ENCODE assay signal across 11 cellular contexts in genomic region chr2:74577448-74577847, GRCh38. TPM values are rescaled to one million over a fixed set of nuclear protein-coding genes. Genes with fewer than 3 reads are reported as not detected.
DNase-seq lines count a peak whose midpoint lies in the region; ATAC-seq and TF ChIP-seq lines count a peak whose summit lies in the region.
"Had no signal": no experiment of that assay in that cellular context is flagged by ENCODE, and none has a peak within 500 bp of the region (broad histone marks: within the 10 kb centered on the region; RNA-seq: fewer than 3 reads in every experiment).

No MANE protein-coding gene starts in this region.

- H3K4me1 ChIP-seq in neutrophil (ENCODE audit: control insufficient read depth in 1 of 2, insufficient read depth in 1 of 2, low read depth in 1 of 2, low read length in 1 of 2) (peaks cover 61 to 63% of the 10 kb centered on the region in 2 experiments), PC-9 (replicated peaks; ENCODE audit: insufficient read depth) (peaks cover 9% of the 10 kb centered on the region; the same call in 1 of the 2 replicates)

- no peaks in the 10 kb centered on the region for H3K9me3 Mint-ChIP-seq in activated T-helper 1 cell treated with anti-CD3 and anti-CD28 coated beads, Interleukin-12 subunit alpha, Interleukin-12 subunit beta, Interleukin-2, Interleukin-4 antibody, amounts not matched to agents 30 ng/mL and 10 ng/mL and 1 ng/mL, durations not matched to agents 14 hours and 24 hours and 36 hours
- H3K9me3 Mint-ChIP-seq: brain had no signal

- H3K27ac Mint-ChIP-seq in activated T-helper 1 cell treated with anti-CD3 and anti-CD28 coated beads, Interleukin-12 subunit alpha, Interleukin-12 subunit beta, Interleukin-2, Interleukin-4 antibody, amounts not matched to agents 30 ng/mL and 10 ng/mL and 1 ng/mL, durations not matched to agents 14 hours and 24 hours and 36 hours: peak overlapping the region; percentile 59

- no peaks in the 10 kb centered on the region for H3K36me3 ChIP-seq in neutrophil
- no peaks in the 10 kb centered on the region for H3K36me3 ChIP-seq in PC-9 (ENCODE audit: low read depth)

- no peaks in the 10 kb centered on the region for H3K27me3 Mint-ChIP-seq in activated T-helper 1 cell treated with anti-CD3 and anti-CD28 coated beads, Interleukin-12 subunit alpha, Interleukin-12 subunit beta, Interleukin-2, Interleukin-4 antibody, amounts not matched to agents 30 ng/mL and 10 ng/mL and 1 ng/mL, durations not matched to agents 14 hours and 24 hours and 36 hours (ENCODE audit: insufficient read depth)

- TF ChIP-seq CTCF in neutrophil (IDR thresholded peaks at IDR 0.05) (no peak), PC-9 (conservative IDR thresholded peaks at IDR 0.05) (no peak)

- CTCF ChIA-PET in PC-9 (lab: Charles Lee): no interaction called here

- H3K27ac ChIP-seq in neutrophil: peak overlapping the region; percentile 83
- H3K27ac ChIP-seq in PC-9: no peak overlapping the region

- no peak overlapping the region for H3K4me2 ChIP-seq in PC-9

- H3F3A ChIP-seq in PC-9 (ENCODE audit: insufficient read depth, low read depth): peaks cover 19% of the 10 kb centered on the region

- peak overlapping the region; percentile 25 to 33 for H3K4me3 ChIP-seq in neutrophil (ENCODE audit: low read depth in 1 of 2, low read length in 1 of 2)
- no peak overlapping the region for H3K4me3 ChIP-seq in PC-9

- POLR2A ChIA-PET in PC-9 (lab: Charles Lee; ENCODE audit: unreplicated experiment): interaction anchor here (0.5 kb wide), 1 partner anchor 33 kb away, joined by 3 read pairs; no protein-coding TSS in a partner anchor

- DNase-seq in activated T-helper 1 cell treated with anti-CD3 and anti-CD28 coated beads, Interleukin-12 subunit alpha, Interleukin-12 subunit beta, Interleukin-2, Interleukin-4 antibody, amounts not matched to agents 30 ng/mL and 10 ng/mL and 1 ng/mL, durations not matched to agents 14 hours and 24 hours and 36 hours (ENCODE audit: low spot score): no peak
- no peak for DNase-seq in effector CD4-positive, alpha-beta T cell
- DNase-seq in PC-9: no peak
- no peak for DNase-seq in activated CD8-positive, alpha-beta memory T cell treated with anti-CD3 and anti-CD28 coated beads, Interleukin-2, amount 50 U/mL, for 48 hours
- DNase-seq: NK-92 treated with Interleukin-12 subunit alpha and Interleukin-12 subunit beta, amount 100 ng/mL, for 24 hours had no signal

- H3K4me1 Mint-ChIP-seq in activated T-helper 1 cell treated with anti-CD3 and anti-CD28 coated beads, Interleukin-12 subunit alpha, Interleukin-12 subunit beta, Interleukin-2, Interleukin-4 antibody, amounts not matched to agents 30 ng/mL and 10 ng/mL and 1 ng/mL, durations not matched to agents 14 hours and 24 hours and 36 hours (ENCODE audit: low read depth): peaks cover 48% of the 10 kb centered on the region

- H3K36me3 Mint-ChIP-seq in activated T-helper 1 cell treated with anti-CD3 and anti-CD28 coated beads, Interleukin-12 subunit alpha, Interleukin-12 subunit beta, Interleukin-2, Interleukin-4 antibody, amounts not matched to agents 30 ng/mL and 10 ng/mL and 1 ng/mL, durations not matched to agents 14 hours and 24 hours and 36 hours (ENCODE audit: low read depth): no peaks in the 10 kb centered on the region
- H3K36me3 Mint-ChIP-seq: brain had no signal

- no TSS peak for BruUV-seq in PC-9 (replicated peaks; lab: Mats Ljungman, UMichigan)

- H3K4me3 Mint-ChIP-seq in activated T-helper 1 cell treated with anti-CD3 and anti-CD28 coated beads, Interleukin-12 subunit alpha, Interleukin-12 subunit beta, Interleukin-2, Interleukin-4 antibody, amounts not matched to agents 30 ng/mL and 10 ng/mL and 1 ng/mL, durations not matched to agents 14 hours and 24 hours and 36 hours: no peak overlapping the region
- H3K4me3 Mint-ChIP-seq: brain had no signal

- H2AFZ ChIP-seq in PC-9: no peak overlapping the region

- H3K9me3 ChIP-seq in neutrophil (no peaks in the 10 kb centered on the region), PC-9 (ENCODE audit: insufficient read depth, low read depth) (no peaks in the 10 kb centered on the region)

- H4K20me1 ChIP-seq in PC-9 (ENCODE audit: insufficient read depth): no peaks in the 10 kb centered on the region

- H3K79me2 ChIP-seq in PC-9 (ENCODE audit: low read depth): no peaks in the 10 kb centered on the region

- intact Hi-C loops in activated T-helper 1 cell treated with anti-CD3 and anti-CD28 coated beads, Interleukin-12 subunit alpha, Interleukin-12 subunit beta, Interleukin-2, Interleukin-4 antibody, amounts not matched to agents 30 ng/mL and 10 ng/mL and 1 ng/mL, durations not matched to agents 14 hours and 24 hours and 36 hours (cut with micrococcal nuclease): no loop called here
- intact Hi-C loops in PC-9 (cut with micrococcal nuclease; ENCODE audit: unreplicated experiment): no loop called here

- H3K27me3 ChIP-seq in neutrophil: no peaks in the 10 kb centered on the region
- H3K27me3 ChIP-seq in PC-9 (ENCODE audit: insufficient read depth, low read depth): no peaks in the 10 kb centered on the region

- ATAC-seq in GM18867 (IDR thresholded peaks at IDR 0.05; ENCODE audit: unreplicated experiment): peak; percentile 44
- peak; percentile 49 for ATAC-seq in HG03159 (IDR thresholded peaks at IDR 0.05; ENCODE audit: unreplicated experiment)
- ATAC-seq in HG03097 (IDR thresholded peaks at IDR 0.05; ENCODE audit: low FRiP score, unreplicated experiment): no peak

- H3K9me2 ChIP-seq in PC-9 (ENCODE audit: insufficient read depth): no peaks in the 10 kb centered on the region

RNA-seq across cellular contexts. Expression of gene DOK1, which starts 22.9 kb away (rescaled TPM):
- 37.2 and 40.8 TPM in 2 replicates for total RNA-seq in activated T-helper 1 cell treated with anti-CD3 and anti-CD28 coated beads, Interleukin-12 subunit alpha, Interleukin-12 subunit beta, Interleukin-2, Interleukin-4 antibody, amounts not matched to agents 30 ng/mL and 10 ng/mL and 1 ng/mL, durations not matched to agents 14 hours and 24 hours and 36 hours
- total RNA-seq in PC-9 (2021): 15.0 and 27.8 TPM in 2 replicates

RNA-seq across cellular contexts. Expression of gene LOXL3, which starts 23.7 kb away (rescaled TPM):
- 1.9 and 2.0 TPM in 2 replicates for total RNA-seq in activated T-helper 1 cell treated with anti-CD3 and anti-CD28 coated beads, Interleukin-12 subunit alpha, Interleukin-12 subunit beta, Interleukin-2, Interleukin-4 antibody, amounts not matched to agents 30 ng/mL and 10 ng/mL and 1 ng/mL, durations not matched to agents 14 hours and 24 hours and 36 hours
- 3.1 and 5.0 TPM in 2 replicates for total RNA-seq in PC-9 (2021)

RNA-seq across cellular contexts. Expression of gene HTRA2, which starts 47.7 kb away (rescaled TPM):
- 57.0 and 57.3 TPM in 2 replicates for total RNA-seq in activated T-helper 1 cell treated with anti-CD3 and anti-CD28 coated beads, Interleukin-12 subunit alpha, Interleukin-12 subunit beta, Interleukin-2, Interleukin-4 antibody, amounts not matched to agents 30 ng/mL and 10 ng/mL and 1 ng/mL, durations not matched to agents 14 hours and 24 hours and 36 hours
- total RNA-seq in PC-9 (2021): 23.2 and 23.5 TPM in 2 replicates

RNA-seq across cellular contexts. Expression of gene AUP1, which starts 47.9 kb away (rescaled TPM):
- total RNA-seq in activated T-helper 1 cell treated with anti-CD3 and anti-CD28 coated beads, Interleukin-12 subunit alpha, Interleukin-12 subunit beta, Interleukin-2, Interleukin-4 antibody, amounts not matched to agents 30 ng/mL and 10 ng/mL and 1 ng/mL, durations not matched to agents 14 hours and 24 hours and 36 hours: 178 and 187 TPM in 2 replicates
- total RNA-seq in PC-9 (2021): 79.2 and 84.0 TPM in 2 replicates

RNA-seq across cellular contexts. Expression of gene DQX1, which starts 51.4 kb away (rescaled TPM):
- total RNA-seq in activated T-helper 1 cell treated with anti-CD3 and anti-CD28 coated beads, Interleukin-12 subunit alpha, Interleukin-12 subunit beta, Interleukin-2, Interleukin-4 antibody, amounts not matched to agents 30 ng/mL and 10 ng/mL and 1 ng/mL, durations not matched to agents 14 hours and 24 hours and 36 hours: 0.65 and 0.86 TPM in 2 replicates
- 1.3 and 1.7 TPM in 2 replicates for total RNA-seq in PC-9 (2021)
- total RNA-seq: subcutaneous adipose tissue had no signal
